8 cellular contexts compared by ENCODE assay signal in genomic region chr1:8314346-8315280, GRCh38. TPM values are rescaled to one million over a fixed set of nuclear protein-coding genes. Genes with fewer than 3 reads are reported as not detected.
DNase-seq lines count a peak whose midpoint lies in the region; ATAC-seq, FAIRE-seq and TF ChIP-seq lines count a peak whose summit lies in the region.

No MANE protein-coding gene starts in this region.

- peaks cover 0 to 6% of the 10 kb centered on the region in 2 donors for H3K27me3 ChIP-seq in body of pancreas
- H3K27me3 ChIP-seq in small intestine (ENCODE audit: control insufficient read depth in 2 of 2, insufficient read depth in 2 of 2, low read length in 2 of 2): peaks cover 2 to 3% of the 10 kb centered on the region in 2 donors

- H3K27ac ChIP-seq in body of pancreas: peak overlapping the region; percentile 21 to 94 (median 91)
- H3K27ac ChIP-seq in small intestine (ENCODE audit: low read depth in 1 of 2, low read length in 1 of 2): no peak overlapping the region

- H3K4me3 ChIP-seq in body of pancreas (no peak overlapping the region), small intestine (ENCODE audit: low read depth in 1 of 2, low read length in 2 of 2) (no peak overlapping the region)

- TF ChIP-seq POLR2A in body of pancreas (IDR thresholded peaks at IDR 0.05): no peak

- TF ChIP-seq CTCF in body of pancreas (IDR thresholded peaks at IDR 0.05): peak; percentile 72 to 99 (median 98)

- H3K9me3 ChIP-seq in body of pancreas (no peaks in the 10 kb centered on the region), small intestine (ENCODE audit: control insufficient read depth, low read depth) (no peaks in the 10 kb centered on the region)

- 27 to 33% methylated on average over 16 to 21 of the region's 21 CpGs for WGBS in body of pancreas, 2 donors
- WGBS in small intestine, 3 donors: 43 to 52% (median 46%) methylated on average over 21 of the region's 21 CpGs

- no peak for FAIRE-seq in small intestine (lab: Jason Lieb, UNC)

- H3K36me3 ChIP-seq in body of pancreas (replicated peaks in 1 of 2; ENCODE audit: insufficient read depth in 1 of 2, low read depth in 2 of 2) (no peaks in the 10 kb centered on the region), small intestine (ENCODE audit: control insufficient read depth in 2 of 2, insufficient read depth in 2 of 2, low read length in 2 of 2) (no peaks in the 10 kb centered on the region)

- peaks cover 49% of the 10 kb centered on the region for H3K4me1 ChIP-seq in body of pancreas
- H3K4me1 ChIP-seq in small intestine (ENCODE audit: control insufficient read depth in 2 of 2, insufficient read depth in 1 of 2, low read depth in 1 of 2, low read length in 1 of 2): peaks cover 0 to 2% of the 10 kb centered on the region in 2 donors

- ATAC-seq in body of pancreas (peak; percentile 75), GM21360 (IDR thresholded peaks at IDR 0.05; ENCODE audit: unreplicated experiment) (no peak), GM19463 (IDR thresholded peaks at IDR 0.05; ENCODE audit: unreplicated experiment) (no peak)

- peak; percentile 18 for DNase-seq in GM04503 (ENCODE audit: low read depth)
- DNase-seq in MV-4-11 (lab: John Stamatoyannopoulos, UW): peak; percentile 19
- peak; percentile 75 for DNase-seq in SW480 (ENCODE audit: low spot score)
- DNase-seq in body of pancreas: peak; percentile 87 to 90 (median 88)
- peak; percentile 67 for DNase-seq in iPS DF 19.7 (ENCODE audit: low read depth, low spot score)
- DNase-seq in small intestine: peak; percentile 89

- intact Hi-C loops in body of pancreas (cut with DNase I): loop anchor here (5.0 kb wide), 1 partner anchor 332 kb away; no protein-coding TSS in a partner anchor

RNA-seq across cellular contexts. Expression of gene SLC45A1, which starts 3.3 kb away (rescaled TPM):
- total RNA-seq in body of pancreas: 1 to 10 TPM in 1 of 2 donors, not detected in 1; 1.6 TPM
- 1 to 10 TPM in 1 of 3 donors, not detected in 2; 2.4 TPM for polyA plus RNA-seq in small intestine

Comparison
In these comparisons a context has a peak if more than half of its experiments do, and no peak if none do; other contexts are left out.
1. DNase-seq: peak in every context shown above with its lines; median percentile 89 in small intestine; 88 in body of pancreas; 75 in SW480; 67 in iPS DF 19.7; 19 in MV-4-11; 18 in GM04503.
2. H3K27ac ChIP-seq: peak in body of pancreas (4 of 4); none in small intestine (0 of 2).